Comparison of ENCODE assay signal across 2 cellular contexts in genomic region chr2:97687235-97687634, GRCh38. TPM values are rescaled to one million over a fixed set of nuclear protein-coding genes. Genes with fewer than 3 reads are reported as not detected.
"Had no signal": no experiment of that assay in that cellular context is flagged by ENCODE, and none has a peak within 500 bp of the region (broad histone marks: within the 10 kb centered on the region; RNA-seq: fewer than 3 reads in every experiment).

No MANE protein-coding gene starts in this region.

RNA-seq across cellular contexts. Expression of gene ZAP70, which starts 26.1 kb away (rescaled TPM):
- total RNA-seq: fibroblast of villous mesenchyme, renal cortical epithelial cell had no signal
